ENCODE assay signal across 13 cellular contexts in genomic region chr5:113123563-113123962, GRCh38.
A peak's percentile ranks its signal among the peaks of the same experiment; 100 is the strongest.
DNase-seq lines count a peak whose midpoint lies in the region; ATAC-seq, FAIRE-seq and TF ChIP-seq lines count a peak whose summit lies in the region.
"Had no signal": no experiment of that assay in that cellular context is flagged by ENCODE, and none has a peak within 500 bp of the region (broad histone marks: within the 10 kb centered on the region; RNA-seq: fewer than 3 reads in every experiment).

No MANE protein-coding gene starts in this region.

- H3K4me2 ChIP-seq in GM12878 (ENCODE audit: control insufficient read depth, insufficient read depth), result no peak overlapping the region

- H3K36me3 ChIP-seq in GM12878 (ENCODE audit: control insufficient read depth in 2 of 2, insufficient read depth in 2 of 2, low read length in 1 of 2), result no peaks in the 10 kb centered on the region
- H3K36me3 ChIP-seq in kidney (ENCODE audit: control insufficient read depth in 1 of 2, insufficient read depth in 2 of 2, low read length in 2 of 2), result no peaks in the 10 kb centered on the region
- H3K36me3 ChIP-seq in effector memory CD4-positive, alpha-beta T cell (ENCODE audit: control insufficient read depth, insufficient read depth, low read length), result no peaks in the 10 kb centered on the region

- no peaks in the 10 kb centered on the region for H3K79me2 ChIP-seq in GM12878 (ENCODE audit: control insufficient read depth, insufficient read depth, low read length)

- H3K9me3 ChIP-seq in GM12878 (replicated peaks; ENCODE audit: control insufficient read depth, insufficient read depth, low read length), result no peaks in the 10 kb centered on the region
- H3K9me3 ChIP-seq in kidney (ENCODE audit: control insufficient read depth in 1 of 2, low read length in 2 of 2), result no peaks in the 10 kb centered on the region
- H3K9me3 ChIP-seq in effector memory CD4-positive, alpha-beta T cell (ENCODE audit: control insufficient read depth, low read length), result no peaks in the 10 kb centered on the region

- WGBS in GM12878 (ENCODE audit: insufficient coverage, insufficient replicate concordance, low lambda C conversion rate, missing lambda C conversion rate), result 26% methylated on average over 3 of the region's 3 CpGs

- intact Hi-C loops in GM12878 (cut with micrococcal nuclease; ENCODE audit: unreplicated experiment) (no loop called here), kidney (cut with DNase I) (no loop called here)

- no peaks in the 10 kb centered on the region for H3K4me1 Mint-ChIP-seq in activated T-cell treated with anti-CD3 and anti-CD28 coated beads, Interleukin-2, amount 50 U/mL, for 4 hours (ENCODE audit: low read depth)

- no peak for TF ChIP-seq EP300 in GM12878 (IDR thresholded peaks at IDR 0.05; ENCODE audit: borderline replicate concordance in 1 of 2, control insufficient read depth in 1 of 2, low read depth in 2 of 2, low read length in 2 of 2)

- H3K4me1 ChIP-seq in GM12878 (ENCODE audit: control insufficient read depth, insufficient read depth, low read length) (no peaks in the 10 kb centered on the region), kidney (ENCODE audit: control insufficient read depth in 1 of 2, insufficient read depth in 1 of 2, low read depth in 1 of 2, low read length in 2 of 2) (peaks cover 10 to 11% of the 10 kb centered on the region in 2 donors)
- no peaks in the 10 kb centered on the region for H3K4me1 ChIP-seq in effector memory CD4-positive, alpha-beta T cell (ENCODE audit: control insufficient read depth, insufficient read depth, low read length, poor library complexity, severe bottlenecking)

- peak; percentile 9 to 19 (median 19); a peak in 2 of 6 replicates for TF ChIP-seq CTCF in GM12878 (IDR thresholded peaks at IDR 0.05 in 2 of 3, conservative IDR thresholded peaks at IDR 0.05 in 1 of 3; ENCODE audit: control insufficient read depth in 2 of 3, extremely low read depth in 1 of 3, insufficient read depth in 1 of 3, low read depth in 3 of 3, low read length in 3 of 3)
- peak; percentile 17 for TF ChIP-seq CTCF in kidney (IDR thresholded peaks at IDR 0.05; ENCODE audit: borderline replicate concordance, extremely low read depth, insufficient read depth)
- TF ChIP-seq CTCF in GM13976 (IDR thresholded peaks at IDR 0.05; ENCODE audit: borderline replicate concordance, control extremely low read depth, extremely low read depth, insufficient read depth, missing control alignments), result no peak

- no peaks in the 10 kb centered on the region for H3K36me3 Mint-ChIP-seq in activated T-cell treated with anti-CD3 and anti-CD28 coated beads, Interleukin-2, amount 50 U/mL, for 4 hours (ENCODE audit: insufficient read depth)

- RAD21 ChIA-PET in GM12878 (lab: Charles Lee; ENCODE audit: unreplicated experiment), result no interaction called here

- peaks cover 0 to 5% of the 10 kb centered on the region in 2 experiments; a peak in 2 of 4 replicates for H3K27me3 ChIP-seq in GM12878 (replicated peaks in 1 of 2; ENCODE audit: control insufficient read depth in 2 of 2, insufficient read depth in 2 of 2, low read length in 1 of 2)
- no peaks in the 10 kb centered on the region for H3K27me3 ChIP-seq in effector memory CD4-positive, alpha-beta T cell (replicated peaks; ENCODE audit: control insufficient read depth, insufficient read depth, low read length, poor library complexity, severe bottlenecking)

- peak; percentile 41; the same call in 1 of the 3 replicates for ATAC-seq in GM12878
- ATAC-seq in activated T-cell treated with anti-CD3 and anti-CD28 coated beads, Interleukin-2, amount 50 U/mL, for 4 hours, result no peak

- no peak overlapping the region for H3K4me3 Mint-ChIP-seq in activated T-cell treated with anti-CD3 and anti-CD28 coated beads, Interleukin-2, amount 50 U/mL, for 4 hours

- SMC1A ChIA-PET in GM12878 (lab: Charles Lee; ENCODE audit: uncharacterized antibody, unreplicated experiment), result no interaction called here

- DNase-seq in ELR (ENCODE audit: low read depth), result peak; percentile 31
- DNase-seq in HT1080 (ENCODE audit: low read depth), result peak; percentile 6
- DNase-seq in GM12878 (ENCODE audit: low read depth, low spot score), result no peak
- DNase-seq in kidney, result no peak
- DNase-seq in activated T-cell treated with anti-CD3 and anti-CD28 coated beads, Interleukin-2, amount 50 U/mL, for 4 hours, result no peak
- DNase-seq in GM13976 (ENCODE audit: low spot score), result no peak
- no peak for DNase-seq in COLO829 (ENCODE audit: low spot score)
- no peak for DNase-seq in effector memory CD4-positive, alpha-beta T cell
- DNase-seq: activated effector memory CD4-positive, alpha-beta T cell treated with Interleukin-2 at 50 U/mL for 16 hours; erythroblast; GDM1; NCI-H2081 treated with DMSO at 0.1 percent for 48 hours had no signal

- BruUV-seq in GM12878 (replicated peaks; lab: Mats Ljungman, UMichigan), result no TSS peak

- H3K27me3 Mint-ChIP-seq in activated T-cell treated with anti-CD3 and anti-CD28 coated beads, Interleukin-2, amount 50 U/mL, for 4 hours (ENCODE audit: low read depth), result no peaks in the 10 kb centered on the region

- no peak for TF ChIP-seq POLR2A in GM12878 (IDR thresholded peaks at IDR 0.05; ENCODE audit: low read depth, low read length)

- CTCF ChIA-PET in GM12878 (lab: Yijun Ruan, JAX), result interaction anchor here (0.8 to 1.7 kb wide), 2 partner anchors 13 to 128 kb away, joined by 3 to 4 read pairs; no protein-coding TSS in a partner anchor

- H3K9ac ChIP-seq in GM12878 (ENCODE audit: control insufficient read depth, insufficient read depth, low read length), result no peak overlapping the region
- H3K9ac ChIP-seq in kidney (ENCODE audit: low read length in 2 of 2), result no peak overlapping the region

- H3K27ac ChIP-seq in GM12878 (ENCODE audit: control insufficient read depth, insufficient read depth), result no peak overlapping the region
- H3K27ac ChIP-seq in kidney (ENCODE audit: low read depth in 2 of 2, low read length in 2 of 2), result no peak overlapping the region
- H3K27ac ChIP-seq in effector memory CD4-positive, alpha-beta T cell (ENCODE audit: insufficient read depth, low read length, poor library complexity, severe bottlenecking), result no peak overlapping the region

- FAIRE-seq in GM12878 (lab: Jason Lieb, UNC), result no peak
- no peak for FAIRE-seq in kidney (lab: Jason Lieb, UNC)
- FAIRE-seq: TTC549 had no signal

- H2AFZ ChIP-seq in GM12878 (ENCODE audit: control insufficient read depth, low read depth, low read length), result no peak overlapping the region

- H4K20me1 ChIP-seq in GM12878 (ENCODE audit: control insufficient read depth, insufficient read depth), result no peaks in the 10 kb centered on the region

- in situ Hi-C loops in GM12878 (cut with MboI) (no loop called here), GM13976 (cut with MboI; ENCODE audit: low sequenced_read_pairs, unreplicated experiment) (no loop called here)

- H3K4me3 ChIP-seq in GM12878 (no peak overlapping the region), kidney (ENCODE audit: low read length in 2 of 2) (no peak overlapping the region)
- H3K4me3 ChIP-seq in effector memory CD4-positive, alpha-beta T cell (ENCODE audit: insufficient read depth, low read depth, low read length, poor library complexity, severe bottlenecking), result no peak overlapping the region

- POLR2A ChIA-PET in GM12878 (lab: Charles Lee), result no interaction called here

- peaks cover 3% of the 10 kb centered on the region for H3K9me3 Mint-ChIP-seq in activated T-cell treated with anti-CD3 and anti-CD28 coated beads, Interleukin-2, amount 50 U/mL, for 4 hours

- TF ChIP-seq RAD21 in GM12878 (IDR thresholded peaks at IDR 0.05; ENCODE audit: insufficient read depth, low read depth, low read length), result no peak

TF ChIP-seq in GM12878, 131 proteins besides CTCF, POLR2A, EP300 and RAD21 (continues in another document):
- TF ChIP-seq ZNF207 (IDR thresholded peaks at IDR 0.05; ENCODE audit: borderline replicate concordance) (no peak), CEBPB (IDR thresholded peaks at IDR 0.05; ENCODE audit: borderline replicate concordance in 1 of 2, low read depth in 2 of 2, low read length in 2 of 2) (no peak), SMAD1 (IDR thresholded peaks at IDR 0.05; ENCODE audit: low read depth, partially characterized antibody) (no peak), CBFB (IDR thresholded peaks at IDR 0.05; ENCODE audit: low read depth) (no peak), SMAD5 (IDR thresholded peaks at IDR 0.05; ENCODE audit: low read depth) (no peak), FOXK2 (IDR thresholded peaks at IDR 0.05) (no peak), YBX1 (IDR thresholded peaks at IDR 0.05) (no peak), TCF3 (IDR thresholded peaks at IDR 0.05; ENCODE audit: borderline replicate concordance, insufficient read depth, low read depth, low read length) (no peak), GATAD2B (conservative IDR thresholded peaks at IDR 0.05; ENCODE audit: low read depth) (no peak), STAT3 (IDR thresholded peaks at IDR 0.05; ENCODE audit: low read depth, low read length) (no peak), MYB (IDR thresholded peaks at IDR 0.05; ENCODE audit: borderline replicate concordance, low read depth, low read length) (no peak), ELK1 (IDR thresholded peaks at IDR 0.05; ENCODE audit: low read depth, low read length) (no peak)
- TF ChIP-seq, protein P1, sequence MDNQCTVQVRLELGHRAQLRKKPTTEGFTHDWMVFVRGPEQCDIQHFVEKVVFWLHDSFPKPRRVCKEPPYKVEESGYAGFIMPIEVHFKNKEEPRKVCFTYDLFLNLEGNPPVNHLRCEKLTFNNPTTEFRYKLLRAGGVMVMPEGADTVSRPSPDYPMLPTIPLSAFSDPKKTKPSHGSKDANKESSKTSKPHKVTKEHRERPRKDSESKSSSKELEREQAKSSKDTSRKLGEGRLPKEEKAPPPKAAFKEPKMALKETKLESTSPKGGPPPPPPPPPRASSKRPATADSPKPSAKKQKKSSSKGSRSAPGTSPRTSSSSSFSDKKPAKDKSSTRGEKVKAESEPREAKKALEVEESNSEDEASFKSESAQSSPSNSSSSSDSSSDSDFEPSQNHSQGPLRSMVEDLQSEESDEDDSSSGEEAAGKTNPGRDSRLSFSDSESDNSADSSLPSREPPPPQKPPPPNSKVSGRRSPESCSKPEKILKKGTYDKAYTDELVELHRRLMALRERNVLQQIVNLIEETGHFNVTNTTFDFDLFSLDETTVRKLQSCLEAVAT (IDR thresholded peaks at IDR 0.05), result no peak

Comparison
In these comparisons a context has a peak if more than half of its experiments do, and no peak if none do; other contexts are left out.
1. DNase-seq: peak in ELR (single experiment) and HT1080 (single experiment); none in GM12878 (single experiment), kidney (single experiment), activated T-cell treated with anti-CD3 and anti-CD28 coated beads, Interleukin-2, amount 50 U/mL, for 4 hours (single experiment), GM13976 (single experiment), COLO829 (single experiment) and effector memory CD4-positive, alpha-beta T cell (0 of 3).